Comparison of ENCODE assay signal across 8 cellular contexts in genomic region chrX:2689773-2690666, GRCh38. TPM values are rescaled to one million over a fixed set of nuclear protein-coding genes. Genes with fewer than 3 reads are reported as not detected.
DNase-seq lines count a peak whose midpoint lies in the region; ATAC-seq and TF ChIP-seq lines count a peak whose summit lies in the region.

No MANE protein-coding gene starts in this region.

- no peak for DNase-seq in RWPE1 (ENCODE audit: low spot score)
- peak; percentile 87 for DNase-seq in hepatocyte (ENCODE audit: low spot score)
- no peak for DNase-seq in retinal pigment epithelial cell (ENCODE audit: low read depth)
- no peak for DNase-seq in NOMO-1 treated with dmso at 0.1 percent for 144 hours (lab: John Stamatoyannopoulos, UW; ENCODE audit: unreplicated experiment)
- no peak for DNase-seq in NCI-H524 (lab: John Stamatoyannopoulos, UW)
- DNase-seq in stimulated activated CD4-positive, alpha-beta T cell treated with anti-CD3 and anti-CD28 coated beads, Interleukin-2, amount 100 ng/mL, for 48 hours = no peak

- no peak overlapping the region for H3K4me3 ChIP-seq in hepatocyte
- H3K4me3 ChIP-seq in retinal pigment epithelial cell (ENCODE audit: low read length) = peak overlapping the region; percentile 78

- H3K9me3 ChIP-seq in ES-I3 (ENCODE audit: control insufficient read depth, insufficient read depth, low read length) = no peaks in the 10 kb centered on the region
- H3K9me3 ChIP-seq in hepatocyte (ENCODE audit: low read depth) = no peaks in the 10 kb centered on the region

- peak overlapping the region; percentile 89 for H3K9ac ChIP-seq in ES-I3 (ENCODE audit: low read depth, low read length)

- H4K20me1 ChIP-seq in hepatocyte (ENCODE audit: insufficient read depth, poor library complexity, severe bottlenecking) = peaks cover 23% of the 10 kb centered on the region

- peak overlapping the region; percentile 81 for H3K4me2 ChIP-seq in hepatocyte

- 64% methylated on average over 37 of the region's 37 CpGs for WGBS in hepatocyte (ENCODE audit: low lambda C conversion rate, missing lambda C conversion rate)

- H3K27me3 ChIP-seq in hepatocyte = no peaks in the 10 kb centered on the region

- H3K4me1 ChIP-seq in ES-I3 (ENCODE audit: insufficient read depth, low read length) (peaks cover 15% of the 10 kb centered on the region; the same call in 1 of the 2 replicates), hepatocyte (ENCODE audit: insufficient read depth) (peaks cover 29% of the 10 kb centered on the region)

- no peak for ATAC-seq in HG03045 (IDR thresholded peaks at IDR 0.05; ENCODE audit: unreplicated experiment)

- peaks cover 39% of the 10 kb centered on the region for H3K79me2 ChIP-seq in hepatocyte

- CTCF ChIA-PET in RWPE1 (lab: Yijun Ruan, JAX) = no interaction called here

- TF ChIP-seq CTCF in RWPE1 (conservative IDR thresholded peaks at IDR 0.05; ENCODE audit: low read depth) = no peak
- no peak for TF ChIP-seq CTCF in hepatocyte (IDR thresholded peaks at IDR 0.05; ENCODE audit: poor library complexity)
- TF ChIP-seq CTCF in retinal pigment epithelial cell (conservative IDR thresholded peaks at IDR 0.05; ENCODE audit: low read depth, low read length) = no peak

- H3K36me3 ChIP-seq in ES-I3 (ENCODE audit: insufficient read depth, low read length) = no peaks in the 10 kb centered on the region
- no peaks in the 10 kb centered on the region for H3K36me3 ChIP-seq in hepatocyte (replicated peaks; ENCODE audit: insufficient read depth, low read depth)

- H3K27ac ChIP-seq in RWPE1 (peak overlapping the region; percentile 81), hepatocyte (peak overlapping the region; percentile 95)

- H3K9me2 ChIP-seq in hepatocyte (replicated peaks; ENCODE audit: insufficient read depth) = no peaks in the 10 kb centered on the region

- peak overlapping the region; percentile 51 for H2AFZ ChIP-seq in hepatocyte

- POLR2A ChIA-PET in RWPE1 (lab: Yijun Ruan, JAX; ENCODE audit: low non-redundant PET) = no interaction called here

RNA-seq across cellular contexts. Expression of gene CD99, which starts 1.1 kb away (rescaled TPM):
- 329 and 362 TPM in 2 replicates for total RNA-seq in hepatocyte
- 565 and 637 TPM in 2 replicates for polyA plus RNA-seq in hepatocyte
